11 cellular contexts compared by ENCODE assay signal in genomic region chr5:38468978-38469706, GRCh38.
A peak's percentile ranks its signal among the peaks of the same experiment; 100 is the strongest.
DNase-seq lines count a peak whose midpoint lies in the region; ATAC-seq, FAIRE-seq and TF ChIP-seq lines count a peak whose summit lies in the region.
"Had no signal": no experiment of that assay in that cellular context is flagged by ENCODE, and none has a peak within 500 bp of the region (broad histone marks: within the 10 kb centered on the region; RNA-seq: fewer than 3 reads in every experiment).

No MANE protein-coding gene starts in this region.

- no peak overlapping the region for H2BK120ac ChIP-seq in neuronal stem cell (ENCODE audit: low read depth, low read length)

- no peaks in the 10 kb centered on the region for H3K9me3 ChIP-seq in astrocyte (ENCODE audit: insufficient read depth, low read depth, low read length)
- no peaks in the 10 kb centered on the region for H3K9me3 ChIP-seq in gastroesophageal sphincter
- no peaks in the 10 kb centered on the region for H3K9me3 ChIP-seq in neuronal stem cell (replicated peaks in 1 of 2; ENCODE audit: control insufficient read depth in 2 of 2, insufficient read depth in 1 of 2, low read depth in 1 of 2, low read length in 2 of 2)

- H2AK5ac ChIP-seq in neuronal stem cell (ENCODE audit: low read depth, low read length), result peak overlapping the region; percentile 20

- TF ChIP-seq CTCF in astrocyte (IDR thresholded peaks at IDR 0.05; ENCODE audit: insufficient read depth, low read depth, low read length) (no peak), gastroesophageal sphincter (IDR thresholded peaks at IDR 0.05) (no peak)

- peaks cover 5% of the 10 kb centered on the region for H3K36me3 Mint-ChIP-seq in astrocyte (ENCODE audit: low read depth, unreplicated experiment)

- H3K9me3 Mint-ChIP-seq in astrocyte (ENCODE audit: unreplicated experiment), result peaks cover 5% of the 10 kb centered on the region
- H3K9me3 Mint-ChIP-seq: activated B cell treated with CpG ODN at 0.5 μM for 24 hours; activated naive CD4-positive, alpha-beta T cell treated with anti-CD3 and anti-CD28 coated beads for 36 hours had no signal

- no peaks in the 10 kb centered on the region for H4K20me1 ChIP-seq in astrocyte (ENCODE audit: insufficient read depth, low read length)

- no peak overlapping the region for H2BK12ac ChIP-seq in neuronal stem cell (ENCODE audit: low read length)

- no peak for TF ChIP-seq EP300 in gastroesophageal sphincter (IDR thresholded peaks at IDR 0.05)

- FAIRE-seq in astrocyte (lab: Jason Lieb, UNC) (peak; percentile 13), urothelium cell line (lab: Jason Lieb, UNC) (no peak)

- peak overlapping the region; percentile 84 for H3K18ac ChIP-seq in neuronal stem cell (ENCODE audit: low read length)

- no peak for TF ChIP-seq POLR2A in gastroesophageal sphincter (IDR thresholded peaks at IDR 0.05)

- no peak for DNase-seq in astrocyte (ENCODE audit: low read depth)
- DNase-seq in neuronal stem cell (ENCODE audit: low spot score), result no peak
- DNase-seq in urothelium cell line (ENCODE audit: low spot score), result peak; percentile 25
- DNase-seq in NCI-H187 treated with DMSO at 0.1 percent for 48 hours (lab: John Stamatoyannopoulos, UW), result no peak
- no peak for DNase-seq in NCI-H1048 (lab: John Stamatoyannopoulos, UW)
- DNase-seq: activated B cell treated with CpG ODN at 0.5 μM for 24 hours; activated naive CD4-positive, alpha-beta T cell treated with anti-CD3 and anti-CD28 coated beads for 36 hours; NCI-H2171 treated with DMSO at 0.1 percent for 48 hours had no signal

- H3K27ac ChIP-seq in astrocyte (ENCODE audit: low read depth, low read length), result no peak overlapping the region
- peak overlapping the region; percentile 62 to 89 (median 82) for H3K27ac ChIP-seq in gastroesophageal sphincter
- H3K27ac ChIP-seq in neuronal stem cell (replicated peaks; ENCODE audit: low read length), result no peak overlapping the region
- H3K27ac ChIP-seq: foreskin keratinocyte had no signal

- H2AFZ ChIP-seq in astrocyte (ENCODE audit: low read depth, low read length), result peak overlapping the region; percentile 7
- peak overlapping the region; percentile 93 for H2AFZ ChIP-seq in neuronal stem cell (ENCODE audit: low read length)

- H3K79me2 ChIP-seq in astrocyte (ENCODE audit: insufficient read depth, low read length), result no peaks in the 10 kb centered on the region

- no peak overlapping the region for H3K23ac ChIP-seq in neuronal stem cell (ENCODE audit: low read depth, low read length, poor library complexity)

- H4K91ac ChIP-seq in neuronal stem cell (ENCODE audit: low read depth, low read length, poor library complexity), result no peak overlapping the region

- no peak overlapping the region for H3K4me2 ChIP-seq in astrocyte (ENCODE audit: low read length)
- H3K4me2 ChIP-seq in neuronal stem cell (ENCODE audit: insufficient read depth, low read length, poor library complexity, severe bottlenecking), result no peak overlapping the region

- no peaks in the 10 kb centered on the region for H3K79me1 ChIP-seq in neuronal stem cell (ENCODE audit: low read depth, low read length)

- H3K9ac ChIP-seq in astrocyte (ENCODE audit: low read length) (peak overlapping the region; percentile 13), neuronal stem cell (ENCODE audit: low read depth, low read length, poor library complexity) (no peak overlapping the region)

- H2BK5ac ChIP-seq in neuronal stem cell (ENCODE audit: low read length), result no peak overlapping the region

- H3K4ac ChIP-seq in neuronal stem cell (ENCODE audit: low read length), result no peak overlapping the region

- no peak overlapping the region for H3K4me3 Mint-ChIP-seq in astrocyte (ENCODE audit: unreplicated experiment)
- H3K4me3 Mint-ChIP-seq: activated B cell treated with CpG ODN at 0.5 μM for 24 hours; activated naive CD4-positive, alpha-beta T cell treated with anti-CD3 and anti-CD28 coated beads for 36 hours had no signal

- H3K36me3 ChIP-seq in astrocyte (ENCODE audit: insufficient read depth, low read length) (no peaks in the 10 kb centered on the region), gastroesophageal sphincter (no peaks in the 10 kb centered on the region), neuronal stem cell (replicated peaks in 1 of 2; ENCODE audit: control insufficient read depth in 2 of 2, insufficient read depth in 2 of 2, low read length in 2 of 2) (no peaks in the 10 kb centered on the region)

- H4K8ac ChIP-seq in neuronal stem cell (ENCODE audit: low read depth, low read length), result no peak overlapping the region

- 28 to 30% methylated on average over 11 to 15 of the region's 18 CpGs for WGBS in gastroesophageal sphincter (ENCODE audit: low coverage in 1 of 2), 2 donors
- no CpG with 5 or more reads among the region's 18 CpGs for WGBS in neuronal stem cell (ENCODE audit: extremely low coverage in 2 of 2, insufficient read length in 2 of 2, insufficient replicate concordance in 1 of 2), 2 donors

- H3K27me3 ChIP-seq in astrocyte (ENCODE audit: insufficient read depth, low read length) (no peaks in the 10 kb centered on the region), gastroesophageal sphincter (no peaks in the 10 kb centered on the region), neuronal stem cell (ENCODE audit: control insufficient read depth in 3 of 3, insufficient read depth in 3 of 3, low read depth in 1 of 3, low read length in 3 of 3) (no peaks in the 10 kb centered on the region)
- H3K27me3 ChIP-seq: foreskin keratinocyte had no signal

- H3K4me3 ChIP-seq in astrocyte (ENCODE audit: insufficient read depth, low read depth, low read length) (no peak overlapping the region), gastroesophageal sphincter (peak overlapping the region in 1 of 2 donors; percentile 21), neuronal stem cell (ENCODE audit: low read length in 2 of 2) (no peak overlapping the region)

- H3K4me1 Mint-ChIP-seq in astrocyte (ENCODE audit: low read depth, unreplicated experiment), result peaks cover 22% of the 10 kb centered on the region
- H3K4me1 Mint-ChIP-seq: activated B cell treated with CpG ODN at 0.5 μM for 24 hours had no signal

- peak; percentile 50 for ATAC-seq in gastroesophageal sphincter
- ATAC-seq in GM21381 (IDR thresholded peaks at IDR 0.05; ENCODE audit: unreplicated experiment), result no peak

- peak overlapping the region; percentile 54 for H2BK15ac ChIP-seq in neuronal stem cell (ENCODE audit: low read length)

- peaks cover 40% of the 10 kb centered on the region for H3K4me1 ChIP-seq in astrocyte (ENCODE audit: insufficient read depth, low read length)
- peaks cover 13 to 60% (median 51%) of the 10 kb centered on the region in 3 donors for H3K4me1 ChIP-seq in gastroesophageal sphincter
- peaks cover 20 to 24% of the 10 kb centered on the region in 2 donors for H3K4me1 ChIP-seq in neuronal stem cell (ENCODE audit: control insufficient read depth in 2 of 2, insufficient read depth in 1 of 2, low read depth in 1 of 2, low read length in 2 of 2)

- H3K27ac Mint-ChIP-seq in astrocyte (ENCODE audit: unreplicated experiment), result peak overlapping the region; percentile 58
- H3K27ac Mint-ChIP-seq: activated B cell treated with CpG ODN at 0.5 μM for 24 hours; activated naive CD4-positive, alpha-beta T cell treated with anti-CD3 and anti-CD28 coated beads for 36 hours had no signal

- H3K27me3 Mint-ChIP-seq in astrocyte (ENCODE audit: low read depth, unreplicated experiment), result peaks cover 7% of the 10 kb centered on the region

- no peak overlapping the region for H3K14ac ChIP-seq in neuronal stem cell (ENCODE audit: low read length)

Comparison
In these comparisons a context has a peak if more than half of its experiments do, and no peak if none do; other contexts are left out.
1. H3K27ac ChIP-seq: peak in gastroesophageal sphincter (4 of 4); none in astrocyte (single experiment) and neuronal stem cell (single experiment).